Comparison of ENCODE assay signal across 11 cellular contexts in the genomic region with DNA sequence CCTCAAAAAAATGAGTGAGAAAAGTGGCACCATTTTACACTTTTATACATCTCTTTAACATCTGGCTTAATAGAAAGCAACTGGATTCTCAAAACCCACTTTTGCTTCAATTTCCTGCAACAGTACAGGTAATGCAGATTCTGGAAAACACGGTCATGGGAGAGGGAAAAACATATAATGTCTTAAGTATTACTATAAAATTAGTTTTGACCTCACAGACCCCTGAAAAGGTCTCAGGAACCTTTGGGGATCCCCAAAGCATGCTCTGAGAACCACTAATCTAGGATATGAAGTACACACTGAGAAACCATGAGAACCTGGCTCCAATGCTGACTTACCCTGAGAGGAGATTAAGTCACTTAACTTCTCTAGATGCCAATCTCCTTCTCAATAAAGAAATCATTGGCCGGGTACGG.
A peak's percentile ranks its signal among the peaks of the same experiment; 100 is the strongest.
DNase-seq lines count a peak whose midpoint lies in the region; ATAC-seq and TF ChIP-seq lines count a peak whose summit lies in the region.
"Had no signal": no experiment of that assay in that cellular context is flagged by ENCODE, and none has a peak within 500 bp of the region (broad histone marks: within the 10 kb centered on the region; RNA-seq: fewer than 3 reads in every experiment).

No MANE protein-coding gene starts in this region.

- peak; percentile 11 for DNase-seq in activated naive CD8-positive, alpha-beta T cell treated with anti-CD3 and anti-CD28 coated beads for 36 hours
- no peak for DNase-seq in PC-9
- DNase-seq in A673 (ENCODE audit: low spot score) = no peak
- no peak for DNase-seq in NK-92 treated with Interleukin-12 subunit alpha and Interleukin-12 subunit beta, amount 100 ng/mL, for 24 hours (lab: John Stamatoyannopoulos, UW)
- no peak for DNase-seq in superior temporal gyrus (ENCODE audit: extremely low spot score)
- DNase-seq: body of pancreas, head of caudate nucleus, nucleus accumbens had no signal

- H3K27ac Mint-ChIP-seq in activated naive CD8-positive, alpha-beta T cell treated with anti-CD3 and anti-CD28 coated beads for 36 hours = peak overlapping the region; percentile 80

- H2AFZ ChIP-seq in PC-9 = no peak overlapping the region

- H3K4me1 ChIP-seq in PC-9 (replicated peaks; ENCODE audit: insufficient read depth) (peaks cover 18% of the 10 kb centered on the region), A673 (ENCODE audit: insufficient read depth, low read length, poor library complexity, severe bottlenecking) (peaks cover 18% of the 10 kb centered on the region)

- H3K4me3 ChIP-seq in PC-9 (no peak overlapping the region), A673 (ENCODE audit: low read depth, low read length, poor library complexity, severe bottlenecking) (no peak overlapping the region)
- H3K4me3 ChIP-seq: body of pancreas had no signal

- POLR2A ChIA-PET in PC-9 (lab: Charles Lee; ENCODE audit: unreplicated experiment) = no interaction called here
- POLR2A ChIA-PET in A673 (lab: Charles Lee; ENCODE audit: low non-redundant PET) = no interaction called here

- no peak overlapping the region for H3K4me2 ChIP-seq in PC-9

- no peaks in the 10 kb centered on the region for H3K9me3 Mint-ChIP-seq in activated naive CD8-positive, alpha-beta T cell treated with anti-CD3 and anti-CD28 coated beads for 36 hours

- H3K27ac ChIP-seq in PC-9 = no peak overlapping the region
- H3K27ac ChIP-seq in A673 (ENCODE audit: low read depth, low read length, poor library complexity, severe bottlenecking) = no peak overlapping the region

- H3K27me3 ChIP-seq in PC-9 (ENCODE audit: insufficient read depth, low read depth) = no peaks in the 10 kb centered on the region
- no peaks in the 10 kb centered on the region for H3K27me3 ChIP-seq in A673 (replicated peaks; ENCODE audit: insufficient read depth, low read depth, low read length, poor library complexity)
- H3K27me3 ChIP-seq: body of pancreas had no signal

- TF ChIP-seq CTCF in PC-9 (conservative IDR thresholded peaks at IDR 0.05) (no peak), A673 (conservative IDR thresholded peaks at IDR 0.05; ENCODE audit: low read depth, low read length) (no peak)

- H3K79me2 ChIP-seq in PC-9 (ENCODE audit: low read depth) = peaks cover 79% of the 10 kb centered on the region

- CTCF ChIA-PET in PC-9 (lab: Charles Lee) = no interaction called here
- CTCF ChIA-PET in A673 (lab: Charles Lee) = no interaction called here

- intact Hi-C loops in PC-9 (cut with micrococcal nuclease; ENCODE audit: unreplicated experiment) (no loop called here), A673 (cut with micrococcal nuclease; ENCODE audit: unreplicated experiment) (no loop called here)

- H3K4me1 Mint-ChIP-seq in activated naive CD8-positive, alpha-beta T cell treated with anti-CD3 and anti-CD28 coated beads for 36 hours = peaks cover 52% of the 10 kb centered on the region

- ATAC-seq in GM18499 (IDR thresholded peaks at IDR 0.05; ENCODE audit: insufficient read depth, unreplicated experiment) = peak; percentile 33
- peak; percentile 23 for ATAC-seq in GM19468 (IDR thresholded peaks at IDR 0.05; ENCODE audit: extremely low read depth, unreplicated experiment)
- ATAC-seq in HG03108 (IDR thresholded peaks at IDR 0.05; ENCODE audit: unreplicated experiment) = peak; percentile 45
- ATAC-seq: body of pancreas had no signal

- H3K27me3 Mint-ChIP-seq in activated naive CD8-positive, alpha-beta T cell treated with anti-CD3 and anti-CD28 coated beads for 36 hours = no peaks in the 10 kb centered on the region

- H3K36me3 Mint-ChIP-seq in activated naive CD8-positive, alpha-beta T cell treated with anti-CD3 and anti-CD28 coated beads for 36 hours = peaks cover 10% of the 10 kb centered on the region

- H3F3A ChIP-seq in PC-9 (ENCODE audit: insufficient read depth, low read depth) = peaks cover 13% of the 10 kb centered on the region

- H3K4me3 Mint-ChIP-seq in activated naive CD8-positive, alpha-beta T cell treated with anti-CD3 and anti-CD28 coated beads for 36 hours = no peak overlapping the region

- BruUV-seq in PC-9 (replicated peaks; lab: Mats Ljungman, UMichigan) (no TSS peak), A673 (replicated peaks; lab: Mats Ljungman, UMichigan) (no TSS peak)

- no peaks in the 10 kb centered on the region for H3K9me2 ChIP-seq in PC-9 (ENCODE audit: insufficient read depth)

- no peaks in the 10 kb centered on the region; the same call in 1 of the 2 replicates for H3K9me3 ChIP-seq in PC-9 (ENCODE audit: insufficient read depth, low read depth)
- H3K9me3 ChIP-seq in A673 (ENCODE audit: low read depth, low read length, poor library complexity, severe bottlenecking) = no peaks in the 10 kb centered on the region
- H3K9me3 ChIP-seq: body of pancreas had no signal

- H3K36me3 ChIP-seq in PC-9 (ENCODE audit: low read depth) (no peaks in the 10 kb centered on the region), A673 (ENCODE audit: insufficient read depth, low read length, poor library complexity, severe bottlenecking) (no peaks in the 10 kb centered on the region)

- peaks cover 6% of the 10 kb centered on the region; the same call in 1 of the 2 replicates for H4K20me1 ChIP-seq in PC-9 (ENCODE audit: insufficient read depth)
